ENCODE assay signal across 20 cellular contexts in genomic region chr2:208983476-208983875, GRCh38.
DNase-seq lines count a peak whose midpoint lies in the region; ATAC-seq and TF ChIP-seq lines count a peak whose summit lies in the region.
"Had no signal": no experiment of that assay in that cellular context is flagged by ENCODE, and none has a peak within 500 bp of the region (broad histone marks: within the 10 kb centered on the region; RNA-seq: fewer than 3 reads in every experiment).

No MANE protein-coding gene starts in this region.

- H3K79me2 ChIP-seq in parathyroid adenoma (no peaks in the 10 kb centered on the region), H9 (ENCODE audit: insufficient read depth, low read length) (no peaks in the 10 kb centered on the region)

- H3K9me3 ChIP-seq in parathyroid adenoma (ENCODE audit: control insufficient read depth, low read length) = no peaks in the 10 kb centered on the region
- no peaks in the 10 kb centered on the region for H3K9me3 ChIP-seq in H9 (ENCODE audit: control insufficient read depth, low read depth, low read length)
- H3K9me3 ChIP-seq: SK-N-SH had no signal

- H3K4me3 Mint-ChIP-seq in H9 = no peak overlapping the region
- H3K4me3 Mint-ChIP-seq: CD4-positive, alpha-beta T cell had no signal

- no peaks in the 10 kb centered on the region for H3K27me3 Mint-ChIP-seq in H9 (ENCODE audit: low read depth)
- H3K27me3 Mint-ChIP-seq: CD4-positive, alpha-beta T cell had no signal

- peak overlapping the region; percentile 64 for H3K27ac ChIP-seq in C4-2B
- peak overlapping the region; percentile 72 for H3K27ac ChIP-seq in parathyroid adenoma
- no peak overlapping the region for H3K27ac ChIP-seq in H9 (ENCODE audit: insufficient read length, low read depth, low read length)
- H3K27ac ChIP-seq: HL-60 had no signal

- no peaks in the 10 kb centered on the region; a peak in 1 of 4 replicates for H3K4me1 Mint-ChIP-seq in H9

- H3K36me3 Mint-ChIP-seq in H9 (ENCODE audit: insufficient read depth in 1 of 3, low read depth in 3 of 3) = no peaks in the 10 kb centered on the region

- no peak overlapping the region for H3K56ac ChIP-seq in H9 (ENCODE audit: insufficient read length, low read depth, low read length)

- no peak overlapping the region for H3K9ac ChIP-seq in parathyroid adenoma
- no peak overlapping the region for H3K9ac ChIP-seq in H9 (ENCODE audit: extremely low read depth, insufficient read length, low read length)
- H3K9ac ChIP-seq: SK-N-SH had no signal

- H2BK20ac ChIP-seq in H9 (ENCODE audit: low read depth, low read length, poor library complexity, severe bottlenecking) = no peak overlapping the region

- H3T11ph ChIP-seq in H9 (ENCODE audit: low read length) = no peak overlapping the region

- DNase-seq in RPMI7951 (ENCODE audit: low read depth) (peak; percentile 9), epithelial cell of esophagus (ENCODE audit: low read depth) (peak; percentile 24), anterior cingulate cortex (lab: John Stamatoyannopoulos, UW) (no peak), H9 (no peak), NCI-H82 treated with DMSO at 0.1 percent for 48 hours (lab: John Stamatoyannopoulos, UW; ENCODE audit: unreplicated experiment) (no peak)
- DNase-seq: CD4-positive, alpha-beta T cell; DND-41; GF-D8; GOT3; KG1; MM.1S; NCI-H1105; NCI-H1694 treated with DMSO at 0.1 percent for 48 hours; NCI-H446 treated with DMSO at 0.1 percent for 48 hours; NCI-H774; SK-N-SH had no signal

- no peak overlapping the region for H2AK5ac ChIP-seq in H9 (ENCODE audit: insufficient read length, low read length)

- H2BK15ac ChIP-seq in H9 (ENCODE audit: low read depth, low read length) = no peak overlapping the region

- H3K14ac ChIP-seq in H9 (ENCODE audit: insufficient read depth, low read length) = no peak overlapping the region

- no peak for TF ChIP-seq POLR2A in GM18505 (IDR thresholded peaks at IDR 0.05; ENCODE audit: borderline replicate concordance, extremely low read depth, insufficient read depth, insufficient read length)

- no peak for ATAC-seq in GM18505 (IDR thresholded peaks at IDR 0.05; ENCODE audit: unreplicated experiment)

- H3K23me2 ChIP-seq in H9 (ENCODE audit: insufficient read length, low read depth, low read length, poor library complexity, severe bottlenecking) = no peaks in the 10 kb centered on the region

- no peaks in the 10 kb centered on the region for H3K36me3 ChIP-seq in parathyroid adenoma (ENCODE audit: control insufficient read depth, insufficient read depth, low read length)

- no peak overlapping the region for H2BK120ac ChIP-seq in H9 (ENCODE audit: low read depth, low read length, poor library complexity, severe bottlenecking)

- H3K4me2 ChIP-seq in parathyroid adenoma (ENCODE audit: low read length) (peak overlapping the region; percentile 35), H9 (ENCODE audit: insufficient read depth, insufficient read length, low read length) (no peak overlapping the region)
- H3K4me2 ChIP-seq: SK-N-SH had no signal

- TF ChIP-seq CTCF in C4-2B (conservative IDR thresholded peaks at IDR 0.05) = no peak
- TF ChIP-seq CTCF in epithelial cell of esophagus (IDR thresholded peaks at IDR 0.05; ENCODE audit: insufficient read depth, low read depth, low read length, missing control alignments) = no peak
- TF ChIP-seq CTCF in parathyroid adenoma (IDR thresholded peaks at IDR 0.05) = no peak
- no peak for TF ChIP-seq CTCF in H9 (conservative IDR thresholded peaks at IDR 0.05)

- H3K4me3 ChIP-seq in epithelial cell of esophagus (ENCODE audit: low read length) (no peak overlapping the region), parathyroid adenoma (ENCODE audit: low read depth, low read length) (no peak overlapping the region)

- no peak overlapping the region for H2BK5ac ChIP-seq in H9 (ENCODE audit: insufficient read length, low read length)

- H3K27me3 ChIP-seq in parathyroid adenoma (ENCODE audit: control insufficient read depth, insufficient read depth, low read length) (no peaks in the 10 kb centered on the region), H9 (ENCODE audit: insufficient read depth, low read length) (no peaks in the 10 kb centered on the region; the same call in 1 of the 2 replicates)

- peak overlapping the region; percentile 19 for H2AFZ ChIP-seq in parathyroid adenoma
- H2AFZ ChIP-seq in H9 (ENCODE audit: low read length) = no peak overlapping the region

- H4K20me1 ChIP-seq in H9 (ENCODE audit: control insufficient read depth, insufficient read depth, insufficient read length) = no peaks in the 10 kb centered on the region

- no peaks in the 10 kb centered on the region for H3K79me1 ChIP-seq in H9 (ENCODE audit: insufficient read depth, low read depth, low read length, poor library complexity, severe bottlenecking)

- no peak overlapping the region for H2BK12ac ChIP-seq in H9 (ENCODE audit: insufficient read length, low read depth, low read length)

- no peak overlapping the region for H3K4ac ChIP-seq in H9 (ENCODE audit: low read depth, low read length)

- no peak overlapping the region for H4K8ac ChIP-seq in H9 (replicated peaks; ENCODE audit: insufficient read length, low read depth, low read length)

- no peak overlapping the region for H3K18ac ChIP-seq in H9 (ENCODE audit: insufficient read length, low read depth, low read length)

- no peak overlapping the region for H4K91ac ChIP-seq in H9 (ENCODE audit: insufficient read length, low read depth, low read length)

- H4K5ac ChIP-seq in H9 (ENCODE audit: insufficient read length, low read depth, low read length) = no peak overlapping the region

- H3K27ac Mint-ChIP-seq in H9 = no peak overlapping the region
- H3K27ac Mint-ChIP-seq: CD4-positive, alpha-beta T cell had no signal

- no CpG with 5 or more reads among the region's 3 CpGs for WGBS in H9 (ENCODE audit: extremely low coverage, insufficient read length, low lambda C conversion rate)

- H3K4me1 ChIP-seq in parathyroid adenoma = peaks cover 9% of the 10 kb centered on the region
- no peaks in the 10 kb centered on the region for H3K4me1 ChIP-seq in H9 (ENCODE audit: insufficient read depth, low read length)

- peaks cover 0 to 4% of the 10 kb centered on the region in 2 experiments; a peak in 3 of 5 replicates for H3K9me3 Mint-ChIP-seq in H9

- H3K23ac ChIP-seq in H9 (ENCODE audit: insufficient read length, low read depth, low read length) = no peak overlapping the region

Comparison
In these comparisons a context has a peak if more than half of its experiments do, and no peak if none do; other contexts are left out.
1. DNase-seq: peak in RPMI7951 (single experiment) and epithelial cell of esophagus (single experiment); none in anterior cingulate cortex (0 of 58), H9 (single experiment) and NCI-H82 treated with DMSO at 0.1 percent for 48 hours (single experiment).